8 cellular contexts compared by ENCODE assay signal in the genomic region with DNA sequence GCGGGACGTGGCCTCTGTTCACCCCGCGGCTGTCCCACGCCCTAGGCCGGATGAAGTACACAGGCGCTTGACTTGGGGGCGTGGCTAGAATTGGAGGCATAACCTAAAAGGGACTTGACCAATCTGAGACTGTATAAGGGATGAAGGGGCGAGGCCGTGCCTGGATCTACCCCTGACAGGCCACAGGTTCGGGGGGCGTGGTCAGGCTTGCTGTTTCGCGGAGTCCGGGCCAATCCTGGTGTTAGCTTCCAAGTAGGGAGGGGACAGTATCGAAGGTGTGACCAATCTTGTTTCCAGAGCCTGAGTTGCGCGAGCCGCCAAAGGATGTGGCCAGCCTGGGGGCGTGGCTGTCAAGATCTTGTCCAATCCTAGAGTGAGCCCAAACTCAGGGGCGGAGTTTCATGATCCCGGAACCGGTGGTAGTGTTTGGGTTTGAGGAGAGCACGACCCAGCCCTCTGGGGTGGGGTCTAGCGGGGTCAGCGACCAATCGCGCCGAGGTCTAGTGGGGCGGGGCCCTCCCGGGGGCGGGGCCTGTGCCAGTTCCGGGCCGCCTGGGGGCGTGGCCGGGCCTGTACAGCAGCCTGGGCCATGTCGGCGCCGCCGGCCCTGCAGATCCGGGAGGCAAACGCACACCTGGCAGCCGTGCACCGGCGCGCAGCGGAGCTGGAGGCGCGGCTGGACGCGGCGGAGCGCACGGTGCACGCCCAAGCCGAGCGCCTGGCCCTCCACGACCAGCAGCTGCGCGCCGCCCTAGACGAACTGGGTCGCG. TPM values are rescaled to one million over a fixed set of nuclear protein-coding genes. Genes with fewer than 3 reads are reported as not detected.
DNase-seq lines count a peak whose midpoint lies in the region; ATAC-seq and TF ChIP-seq lines count a peak whose summit lies in the region.

A gene with protein sequence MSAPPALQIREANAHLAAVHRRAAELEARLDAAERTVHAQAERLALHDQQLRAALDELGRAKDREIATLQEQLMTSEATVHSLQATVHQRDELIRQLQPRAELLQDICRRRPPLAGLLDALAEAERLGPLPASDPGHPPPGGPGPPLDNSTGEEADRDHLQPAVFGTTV (plus strand): TSS at position 571 of the 770 bp plus-strand sequence. CDS start 19 bp downstream, at position 590.

- peak within 1 kb of the TSS; percentile 99 for H3K27ac Mint-ChIP-seq in central memory CD8-positive, alpha-beta T cell (ENCODE audit: low read depth)

- intact Hi-C loops in spleen (cut with DNase I; ENCODE audit: low total_unique reads): loop anchor here (10.0 kb wide), 1 partner anchor 60 kb away; no protein-coding TSS in a partner anchor

- peaks cover 0 to 37% (median 12%) of the 10 kb centered on the region in 6 donors for H3K36me3 ChIP-seq in spleen

- H3K36me3 Mint-ChIP-seq in central memory CD8-positive, alpha-beta T cell (ENCODE audit: insufficient read depth): peaks cover 40% of the 10 kb centered on the region

- H3K4me3 ChIP-seq in spleen: peak within 1 kb of the TSS; percentile 78 to 98 (median 91)

- H3K27me3 ChIP-seq in spleen (replicated peaks in 1 of 7): no peaks in the 10 kb centered on the region

- peak; percentile 100 for DNase-seq in AG09319 (ENCODE audit: extremely low read depth, low read depth)
- peak; percentile 100 for DNase-seq in NCI-H345 (lab: John Stamatoyannopoulos, UW)
- peak; percentile 100 for DNase-seq in activated CD4-positive, CD25-positive, alpha-beta regulatory T cell (lab: John Stamatoyannopoulos, UW)
- peak; percentile 99 to 100 for DNase-seq in central memory CD8-positive, alpha-beta T cell (ENCODE audit: low spot score in 2 of 2)
- peak; percentile 100 for DNase-seq in iris pigment epithelial cell (ENCODE audit: low read depth)
- peak; percentile 100 for DNase-seq in spleen

- TF ChIP-seq POLR2A in spleen (IDR thresholded peaks at IDR 0.05): no peak

- ATAC-seq in GM19025 (IDR thresholded peaks at IDR 0.05; ENCODE audit: low read depth, unreplicated experiment) (peak; percentile 81), HG03280 (IDR thresholded peaks at IDR 0.05; ENCODE audit: unreplicated experiment) (peak; percentile 75)
- peak; percentile 78 for ATAC-seq in central memory CD8-positive, alpha-beta T cell (replicated peaks; ENCODE audit: extremely low read depth, poor library complexity, severe bottlenecking)

- no peaks in the 10 kb centered on the region for H3K27me3 Mint-ChIP-seq in central memory CD8-positive, alpha-beta T cell

- no peaks in the 10 kb centered on the region for H3K9me3 ChIP-seq in spleen

- peak within 1 kb of the TSS; percentile 92 for H3K4me3 Mint-ChIP-seq in central memory CD8-positive, alpha-beta T cell

- H3K27ac ChIP-seq in spleen: peak within 1 kb of the TSS; percentile 84 to 97 (median 92)

- WGBS in spleen, 5 donors: 0% methylated on average over 29 to 64 of the region's 64 CpGs

- peaks cover 38% of the 10 kb centered on the region for H3K4me1 Mint-ChIP-seq in central memory CD8-positive, alpha-beta T cell

- TF ChIP-seq CTCF in AG09319 (IDR thresholded peaks at IDR 0.05; ENCODE audit: low read depth, low read length) (no peak), spleen (IDR thresholded peaks at IDR 0.05 in 8 of 11, conservative IDR thresholded peaks at IDR 0.05 in 3 of 11) (no peak)

- peaks cover 16 to 78% (median 36%) of the 10 kb centered on the region in 6 donors for H3K4me1 ChIP-seq in spleen

- H3K9me3 Mint-ChIP-seq in central memory CD8-positive, alpha-beta T cell: no peaks in the 10 kb centered on the region

RNA-seq across cellular contexts. Expression of the gene that starts here (rescaled TPM):
- 10 to 100 TPM in 6 of 7 donors, 1 to 10 TPM in 1; 8.5 to 15.9 (median 12.5) TPM for total RNA-seq in spleen
- polyA plus RNA-seq in spleen: 1 to 10 TPM; 2.1 to 9.6 (median 3.3) TPM

Comparison
In these comparisons a context has a peak if more than half of its experiments do, and no peak if none do; other contexts are left out.
1. Peak in every context shown above with its lines: DNase-seq, ATAC-seq, H3K4me3 ChIP-seq and H3K27ac ChIP-seq.